1 cellular context compared by ENCODE assay signal in genomic region chr11:60563553-60564235, GRCh38.
TF ChIP-seq lines count a peak whose summit lies in the region.

No MANE protein-coding gene starts in this region.

TF ChIP-seq in GM12878, 131 proteins besides CTCF, POLR2A, EP300 and RAD21 (continued from another document):
- TF ChIP-seq ZBTB4 (CRISPR knock-in tag; IDR thresholded peaks at IDR 0.05) (no peak), IRF4 (IDR thresholded peaks at IDR 0.05; ENCODE audit: low read depth, low read length) (no peak), ZNF207 (IDR thresholded peaks at IDR 0.05; ENCODE audit: borderline replicate concordance) (no peak), ESRRA (IDR thresholded peaks at IDR 0.05; ENCODE audit: low read length) (no peak), FOS (IDR thresholded peaks at IDR 0.05; ENCODE audit: borderline replicate concordance, extremely low read depth, insufficient read length) (no peak), PAX5 (IDR thresholded peaks at IDR 0.05; ENCODE audit: borderline replicate concordance, low read depth, low read length) (no peak)
TF ChIP-seq in GM12878: peak in this region for 0.
